In genomic region chr11:35059040-35059439, GRCh38 we compare ENCODE assay signal across 14 cellular contexts.
DNase-seq lines count a peak whose midpoint lies in the region; ATAC-seq and TF ChIP-seq lines count a peak whose summit lies in the region.
"Had no signal": no experiment of that assay in that cellular context is flagged by ENCODE, and none has a peak within 500 bp of the region (broad histone marks: within the 10 kb centered on the region; RNA-seq: fewer than 3 reads in every experiment).

No MANE protein-coding gene starts in this region.

- peaks cover 51% of the 10 kb centered on the region for H3K4me1 Mint-ChIP-seq in activated T-cell treated with anti-CD3 and anti-CD28 coated beads, Interleukin-2, amount 50 U/mL, for 24 hours (ENCODE audit: low read depth)
- H3K4me1 Mint-ChIP-seq in activated T-helper 17 cell treated with anti-CD3 and anti-CD28 coated beads, Interleukin-2, amount 50 U/mL, for 72 hours = peaks cover 26% of the 10 kb centered on the region

- H3K27me3 Mint-ChIP-seq in activated T-cell treated with anti-CD3 and anti-CD28 coated beads, Interleukin-2, amount 50 U/mL, for 24 hours = no peaks in the 10 kb centered on the region
- H3K27me3 Mint-ChIP-seq in activated T-helper 17 cell treated with anti-CD3 and anti-CD28 coated beads, Interleukin-2, amount 50 U/mL, for 72 hours = no peaks in the 10 kb centered on the region

- peaks cover 4 to 38% (median 19%) of the 10 kb centered on the region in 6 donors for H3K4me1 ChIP-seq in spleen
- H3K4me1 ChIP-seq: HAP-1 had no signal

- no peaks in the 10 kb centered on the region for H3K36me3 ChIP-seq in spleen
- H3K36me3 ChIP-seq: HAP-1 had no signal

- no peaks in the 10 kb centered on the region for H3K27me3 ChIP-seq in spleen (replicated peaks in 1 of 7)

- H3K36me3 Mint-ChIP-seq in activated T-cell treated with anti-CD3 and anti-CD28 coated beads, Interleukin-2, amount 50 U/mL, for 24 hours (ENCODE audit: low read depth) = peaks cover 22% of the 10 kb centered on the region
- H3K36me3 Mint-ChIP-seq in activated T-helper 17 cell treated with anti-CD3 and anti-CD28 coated beads, Interleukin-2, amount 50 U/mL, for 72 hours (ENCODE audit: low read depth) = peaks cover 8% of the 10 kb centered on the region

- H3K4me3 Mint-ChIP-seq in activated T-cell treated with anti-CD3 and anti-CD28 coated beads, Interleukin-2, amount 50 U/mL, for 24 hours = no peak overlapping the region
- H3K4me3 Mint-ChIP-seq in activated T-helper 17 cell treated with anti-CD3 and anti-CD28 coated beads, Interleukin-2, amount 50 U/mL, for 72 hours = peak overlapping the region; percentile 27

- H3K27ac ChIP-seq in spleen = peak overlapping the region in 7 of 8 donors; percentile 51 to 75 (median 59)

- intact Hi-C loops in spleen (cut with DNase I; ENCODE audit: low total_unique reads) = no loop called here

- ATAC-seq in activated T-helper 17 cell treated with anti-CD3 and anti-CD28 coated beads, Interleukin-2, amount 50 U/mL, for 72 hours (replicated peaks) = no peak
- ATAC-seq in HG03460 (IDR thresholded peaks at IDR 0.05; ENCODE audit: unreplicated experiment) = no peak
- no peak for ATAC-seq in GM18519 (IDR thresholded peaks at IDR 0.05; ENCODE audit: low FRiP score, unreplicated experiment)

- no peaks in the 10 kb centered on the region for H3K9me3 ChIP-seq in spleen
- H3K9me3 ChIP-seq: HAP-1 had no signal

- H3K4me3 ChIP-seq in spleen = no peak overlapping the region
- H3K4me3 ChIP-seq: HAP-1 had no signal

- no peak for DNase-seq in activated T-cell treated with anti-CD3 and anti-CD28 coated beads, Interleukin-2, amount 50 U/mL, for 24 hours
- no peak for DNase-seq in activated T-cell treated with anti-CD3 and anti-CD28 coated beads, Interleukin-2, amount 50 U/mL, for 1 hour
- peak; percentile 90 for DNase-seq in MV-4-11 (lab: John Stamatoyannopoulos, UW)
- DNase-seq in spleen = no peak
- DNase-seq in COLO829 (ENCODE audit: low spot score) = no peak
- DNase-seq: activated CD4-positive, CD25-positive, alpha-beta regulatory T cell; activated effector memory CD4-positive, alpha-beta T cell treated with Interleukin-2 at 50 U/mL for 16 hours; DND-41; NCI-H2171 treated with DMSO at 0.1 percent for 48 hours; stimulated activated CD8-positive, alpha-beta memory T cell treated with anti-CD3 and anti-CD28 coated beads, Interleukin-4, amount 100 ng/mL, for 48 hours had no signal

- TF ChIP-seq CTCF in spleen (IDR thresholded peaks at IDR 0.05 in 8 of 11, conservative IDR thresholded peaks at IDR 0.05 in 3 of 11) = no peak

- 41 to 57% (median 47%) methylated on average over 3 of the region's 3 CpGs for WGBS in spleen, 5 donors

- no peak for TF ChIP-seq POLR2A in spleen (IDR thresholded peaks at IDR 0.05)

- peak overlapping the region; percentile 68 for H3K27ac Mint-ChIP-seq in activated T-cell treated with anti-CD3 and anti-CD28 coated beads, Interleukin-2, amount 50 U/mL, for 24 hours
- H3K27ac Mint-ChIP-seq in activated T-helper 17 cell treated with anti-CD3 and anti-CD28 coated beads, Interleukin-2, amount 50 U/mL, for 72 hours = peak overlapping the region; percentile 36

- H3K9me3 Mint-ChIP-seq in activated T-cell treated with anti-CD3 and anti-CD28 coated beads, Interleukin-2, amount 50 U/mL, for 24 hours = peaks cover 21% of the 10 kb centered on the region
- peaks cover 6% of the 10 kb centered on the region for H3K9me3 Mint-ChIP-seq in activated T-helper 17 cell treated with anti-CD3 and anti-CD28 coated beads, Interleukin-2, amount 50 U/mL, for 72 hours
